In genomic region chr15:98800437-98801233, GRCh38 we compare ENCODE assay signal across 8 cellular contexts.
DNase-seq lines count a peak whose midpoint lies in the region; ATAC-seq, FAIRE-seq and TF ChIP-seq lines count a peak whose summit lies in the region.

No MANE protein-coding gene starts in this region.

- no peak for FAIRE-seq in GM12891 (lab: Jason Lieb, UNC)

- no peaks in the 10 kb centered on the region for H3K36me3 ChIP-seq in SK-N-MC (ENCODE audit: insufficient read depth, low read length)

- H3K27ac ChIP-seq in SK-N-MC: peak overlapping the region; percentile 98

- ATAC-seq in GM21447 (IDR thresholded peaks at IDR 0.05; ENCODE audit: unreplicated experiment): no peak

- DNase-seq in CD1c-positive myeloid dendritic cell (ENCODE audit: extremely low spot score) (peak; percentile 21), LHCN-M2 (ENCODE audit: low read depth) (peak; percentile 87), SK-N-MC (ENCODE audit: low read depth, low spot score) (peak; percentile 56), epithelial cell of esophagus (ENCODE audit: low read depth) (peak; percentile 72), midbrain (lab: John Stamatoyannopoulos, UW) (peak; percentile 82), GM12891 (ENCODE audit: insufficient read length, low spot score) (no peak), NCI-H510A (lab: John Stamatoyannopoulos, UW) (no peak)

- no peaks in the 10 kb centered on the region for H3K9me3 ChIP-seq in SK-N-MC (ENCODE audit: low read depth, low read length)

- TF ChIP-seq CTCF in epithelial cell of esophagus (IDR thresholded peaks at IDR 0.05; ENCODE audit: insufficient read depth, low read depth, low read length, missing control alignments): no peak

- H3K9ac ChIP-seq in SK-N-MC (ENCODE audit: insufficient read length): peak overlapping the region; percentile 46

- H3K4me3 ChIP-seq in SK-N-MC: peak overlapping the region; percentile 82
- no peak overlapping the region for H3K4me3 ChIP-seq in epithelial cell of esophagus (ENCODE audit: low read length)

- no peak for TF ChIP-seq POLR2A in GM12891 (IDR thresholded peaks at IDR 0.05; ENCODE audit: low read depth, low read length)

TF ChIP-seq in GM12891, 5 proteins besides CTCF, POLR2A, EP300 and RAD21:
- TF ChIP-seq TAF1 (IDR thresholded peaks at IDR 0.05; ENCODE audit: low read depth, low read length) (no peak), POLR2AphosphoS5 (IDR thresholded peaks at IDR 0.05; ENCODE audit: low read depth, low read length) (no peak), SPI1 (IDR thresholded peaks at IDR 0.05; ENCODE audit: low read depth, low read length) (no peak), POU2F2 (IDR thresholded peaks at IDR 0.05; ENCODE audit: low read depth, low read length) (no peak), PAX5 (IDR thresholded peaks at IDR 0.05; ENCODE audit: insufficient read depth, low read length, severe bottlenecking) (no peak)
TF ChIP-seq in GM12891: peak in this region for 0.

Comparison
In these comparisons a context has a peak if more than half of its experiments do, and no peak if none do; other contexts are left out.
1. DNase-seq: peak in CD1c-positive myeloid dendritic cell (single experiment), LHCN-M2 (single experiment), SK-N-MC (single experiment), epithelial cell of esophagus (single experiment) and midbrain (single experiment); none in GM12891 (single experiment) and NCI-H510A (single experiment).